In genomic region chr14:66507722-66508546, GRCh38 we compare ENCODE assay signal across 8 cellular contexts. TPM values are rescaled to one million over a fixed set of nuclear protein-coding genes. Genes with fewer than 3 reads are reported as not detected.
DNase-seq lines count a peak whose midpoint lies in the region; ATAC-seq and TF ChIP-seq lines count a peak whose summit lies in the region.

GPHN (plus strand) TSS chr14:66508147.

- TF ChIP-seq POLR2A in uterus (IDR thresholded peaks at IDR 0.05): peak; percentile 81 to 84

- DNase-seq in NCI-H1436 (lab: John Stamatoyannopoulos, UW) (peak; percentile 94), anterior cingulate cortex (lab: John Stamatoyannopoulos, UW) (peak; percentile 57 to 97 (median 93)), right atrium auricular region (ENCODE audit: low spot score) (peak; percentile 97), pulmonary artery endothelial cell (ENCODE audit: low read depth, low spot score) (peak; percentile 95), uterus (peak; percentile 95)

- H3K27ac ChIP-seq in right atrium auricular region (peak within 1 kb of the TSS; percentile 96 to 97), uterus (peak within 1 kb of the TSS; percentile 91 to 93)

- H3K36me3 ChIP-seq in right atrium auricular region (no peaks in the 10 kb centered on the region), uterus (no peaks in the 10 kb centered on the region)

- peak within 1 kb of the TSS; percentile 77 to 86 for H3K4me3 ChIP-seq in right atrium auricular region
- peak within 1 kb of the TSS; percentile 82 to 90 for H3K4me3 ChIP-seq in uterus

- H3K4me1 ChIP-seq in right atrium auricular region (peaks cover 0 to 16% of the 10 kb centered on the region in 2 donors), uterus (no peaks in the 10 kb centered on the region)

- H3K27me3 ChIP-seq in right atrium auricular region (no peaks in the 10 kb centered on the region), uterus (no peaks in the 10 kb centered on the region)

- TF ChIP-seq CTCF in GM12873 (IDR thresholded peaks at IDR 0.05; ENCODE audit: insufficient read depth, low read depth, low read length, missing control alignments): peak; percentile 33
- peak in 1 of 2 donors; percentile 65 for TF ChIP-seq CTCF in right atrium auricular region (IDR thresholded peaks at IDR 0.05)
- TF ChIP-seq CTCF in uterus (IDR thresholded peaks at IDR 0.05): peak; percentile 40 to 49 (median 42)

- ATAC-seq in HG02759 (IDR thresholded peaks at IDR 0.05; ENCODE audit: unreplicated experiment): peak; percentile 88

- H3K9me3 ChIP-seq in right atrium auricular region (no peaks in the 10 kb centered on the region), uterus (no peaks in the 10 kb centered on the region)

- intact Hi-C loops in T-helper 2 cell treated with Interferon-gamma antibody and Interleukin-4, amounts not matched to agents 100 ng/mL and 5 ng/mL, for 36 hours (cut with micrococcal nuclease): loop anchor here (1.0 to 10.0 kb wide), 4 partner anchors 13 to 1405 kb away; partner anchors contain the start of genes MAX and PALS1
- intact Hi-C loops in uterus (cut with DNase I; ENCODE audit: low total_unique reads): no loop called here

RNA-seq across cellular contexts. Expression of gene GPHN, which starts in this region (rescaled TPM):
- total RNA-seq in T-helper 2 cell treated with Interferon-gamma antibody and Interleukin-4, amounts not matched to agents 100 ng/mL and 5 ng/mL, for 36 hours: 17.4 and 20.3 TPM in 2 replicates
- total RNA-seq in right atrium auricular region (10 to 100 TPM; 14.9 TPM), pulmonary artery endothelial cell (12.1 and 16.4 TPM in 2 replicates), uterus (10 to 100 TPM; 14.9 to 42.9 (median 19.1) TPM)

Comparison
In these comparisons a context has a peak if more than half of its experiments do, and no peak if none do; other contexts are left out.
1. Peak in every context shown above with its lines: DNase-seq, ATAC-seq, H3K4me3 ChIP-seq and H3K27ac ChIP-seq.